1 cellular context compared by ENCODE assay signal in genomic region chr7:32539917-32540544, GRCh38.
TF ChIP-seq lines count a peak whose summit lies in the region.

No MANE protein-coding gene starts in this region.

TF ChIP-seq in K562, 482 proteins besides CTCF, POLR2A, EP300 and RAD21 (continued from another document):
- no peak for TF ChIP-seq GTF2F1 (IDR thresholded peaks at IDR 0.05; ENCODE audit: low read depth, low read length)
- no peak for TF ChIP-seq ZNF707 (CRISPR knock-in tag; conservative IDR thresholded peaks at IDR 0.05)
- no peak for TF ChIP-seq ZNF347 (CRISPR knock-in tag; IDR thresholded peaks at IDR 0.05; ENCODE audit: low read depth)
- no peak for TF ChIP-seq MCM2 (IDR thresholded peaks at IDR 0.05; ENCODE audit: low read depth)
- TF ChIP-seq FOSL1 (tag; conservative IDR thresholded peaks at IDR 0.05): peak; percentile 40; the same call in 1 of the 2 replicates
- TF ChIP-seq ZNF121 (CRISPR knock-in tag; conservative IDR thresholded peaks at IDR 0.05): no peak
- TF ChIP-seq NCOR1 (IDR thresholded peaks at IDR 0.05): no peak
- TF ChIP-seq, protein P1, sequence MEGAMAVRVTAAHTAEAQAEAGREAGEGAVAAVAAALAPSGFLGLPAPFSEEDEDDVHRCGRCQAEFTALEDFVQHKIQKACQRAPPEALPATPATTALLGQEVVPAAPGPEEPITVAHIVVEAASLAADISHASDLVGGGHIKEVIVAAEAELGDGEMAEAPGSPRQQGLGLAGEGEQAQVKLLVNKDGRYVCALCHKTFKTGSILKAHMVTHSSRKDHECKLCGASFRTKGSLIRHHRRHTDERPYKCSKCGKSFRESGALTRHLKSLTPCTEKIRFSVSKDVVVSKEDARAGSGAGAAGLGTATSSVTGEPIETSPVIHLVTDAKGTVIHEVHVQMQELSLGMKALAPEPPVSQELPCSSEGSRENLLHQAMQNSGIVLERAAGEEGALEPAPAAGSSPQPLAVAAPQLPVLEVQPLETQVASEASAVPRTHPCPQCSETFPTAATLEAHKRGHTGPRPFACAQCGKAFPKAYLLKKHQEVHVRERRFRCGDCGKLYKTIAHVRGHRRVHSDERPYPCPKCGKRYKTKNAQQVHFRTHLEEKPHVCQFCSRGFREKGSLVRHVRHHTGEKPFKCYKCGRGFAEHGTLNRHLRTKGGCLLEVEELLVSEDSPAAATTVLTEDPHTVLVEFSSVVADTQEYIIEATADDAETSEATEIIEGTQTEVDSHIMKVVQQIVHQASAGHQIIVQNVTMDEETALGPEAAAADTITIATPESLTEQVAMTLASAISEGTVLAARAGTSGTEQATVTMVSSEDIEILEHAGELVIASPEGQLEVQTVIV (CRISPR knock-in tag; IDR thresholded peaks at IDR 0.05; ENCODE audit: borderline replicate concordance): no peak
- TF ChIP-seq NFE2 (IDR thresholded peaks at IDR 0.05; ENCODE audit: low read depth): peak; percentile 34; the same call in 1 of the 2 replicates
- no peak for TF ChIP-seq ZZZ3 (IDR thresholded peaks at IDR 0.05)
- no peak for TF ChIP-seq PCBP1 (IDR thresholded peaks at IDR 0.05; ENCODE audit: low read depth, low read length, poor library complexity, severe bottlenecking)
- no peak for TF ChIP-seq ZNF318 (IDR thresholded peaks at IDR 0.05; ENCODE audit: borderline replicate concordance in 1 of 2, low read depth in 1 of 2)
- no peak for TF ChIP-seq ZNF253 (CRISPR knock-in tag; conservative IDR thresholded peaks at IDR 0.05)
